1 cellular context compared by ENCODE assay signal in genomic region chr5:90606539-90606938, GRCh38.
TF ChIP-seq lines count a peak whose summit lies in the region.

No MANE protein-coding gene starts in this region.

TF ChIP-seq in K562, 482 proteins besides CTCF, POLR2A, EP300 and RAD21 (continued from another document):
- TF ChIP-seq PATZ1 (CRISPR knock-in tag; IDR thresholded peaks at IDR 0.05; ENCODE audit: borderline replicate concordance) (no peak), ZNF41 (CRISPR knock-in tag; conservative IDR thresholded peaks at IDR 0.05) (no peak), E2F4 (CRISPR knock-in tag; IDR thresholded peaks at IDR 0.05; ENCODE audit: low read depth) (no peak), RBM17 (IDR thresholded peaks at IDR 0.05; ENCODE audit: borderline replicate concordance, low read depth, low read length) (no peak), HMBOX1 (IDR thresholded peaks at IDR 0.05) (no peak)
